19 cellular contexts compared by ENCODE assay signal in genomic region chr17:38848939-38849563, GRCh38. TPM values are rescaled to one million over a fixed set of nuclear protein-coding genes. Genes with fewer than 3 reads are reported as not detected.
DNase-seq lines count a peak whose midpoint lies in the region; ATAC-seq, FAIRE-seq and TF ChIP-seq lines count a peak whose summit lies in the region.
"Had no signal": no experiment of that assay in that cellular context is flagged by ENCODE, and none has a peak within 500 bp of the region (broad histone marks: within the 10 kb centered on the region; RNA-seq: fewer than 3 reads in every experiment).

No MANE protein-coding gene starts in this region.

- H3K4me1 Mint-ChIP-seq in stimulated activated naive CD8-positive, alpha-beta T cell treated with anti-CD3 and anti-CD28 coated beads, Interleukin-15, Interleukin-2, amounts not matched to agents 100 ng/mL and 50 ng/mL, for 24 hours (ENCODE audit: low read depth): peaks cover 44% of the 10 kb centered on the region
- H3K4me1 Mint-ChIP-seq in astrocyte (ENCODE audit: low read depth, unreplicated experiment) (peaks cover 20% of the 10 kb centered on the region), CD14-positive monocyte (peaks cover 35% of the 10 kb centered on the region)

- H3K27me3 Mint-ChIP-seq in stimulated activated naive CD8-positive, alpha-beta T cell treated with anti-CD3 and anti-CD28 coated beads, Interleukin-15, Interleukin-2, amounts not matched to agents 100 ng/mL and 50 ng/mL, for 24 hours: no peaks in the 10 kb centered on the region
- H3K27me3 Mint-ChIP-seq in astrocyte (ENCODE audit: low read depth, unreplicated experiment) (no peaks in the 10 kb centered on the region), CD14-positive monocyte (ENCODE audit: low read depth in 3 of 3) (peaks cover 0 to 4% (median 0%) of the 10 kb centered on the region in 3 donors)
- H3K27me3 Mint-ChIP-seq: naive thymus-derived CD8-positive, alpha-beta T cell had no signal

- intact Hi-C loops in CD14-positive monocyte (cut with micrococcal nuclease): no loop called here
- intact Hi-C loops in adrenal gland (cut with DNase I): no loop called here

- H3K9me3 ChIP-seq in Loucy (ENCODE audit: insufficient read depth, low read depth, low read length) (no peaks in the 10 kb centered on the region), astrocyte (ENCODE audit: insufficient read depth, low read depth, low read length) (no peaks in the 10 kb centered on the region), adrenal gland (replicated peaks in 1 of 3) (no peaks in the 10 kb centered on the region)
- H3K9me3 ChIP-seq: esophagus muscularis mucosa, transverse colon had no signal

- peaks cover 66% of the 10 kb centered on the region for H3K36me3 Mint-ChIP-seq in stimulated activated naive CD8-positive, alpha-beta T cell treated with anti-CD3 and anti-CD28 coated beads, Interleukin-15, Interleukin-2, amounts not matched to agents 100 ng/mL and 50 ng/mL, for 24 hours (ENCODE audit: low read depth)
- H3K36me3 Mint-ChIP-seq in astrocyte (ENCODE audit: low read depth, unreplicated experiment) (peaks cover 28% of the 10 kb centered on the region), CD14-positive monocyte (peaks cover 52 to 64% of the 10 kb centered on the region in 2 donors)

- DNase-seq in stimulated activated naive CD8-positive, alpha-beta T cell treated with anti-CD3 and anti-CD28 coated beads, Interleukin-15, Interleukin-2, amounts not matched to agents 100 U/mL and 50 U/mL, for 24 hours: no peak
- DNase-seq in astrocyte (ENCODE audit: low read depth) (no peak), CD14-positive monocyte (ENCODE audit: low spot score) (no peak), adrenal gland (no peak)
- DNase-seq: AML-193; EL; mesendoderm; naive thymus-derived CD8-positive, alpha-beta T cell; NCI-H1436 treated with DMSO at 0.1 percent for 48 hours; NCI-H82; stimulated activated naive CD4-positive, alpha-beta T cell; transverse colon had no signal

- no peak for FAIRE-seq in astrocyte (lab: Jason Lieb, UNC)

- ATAC-seq in stimulated activated naive CD8-positive, alpha-beta T cell treated with anti-CD3 and anti-CD28 coated beads, Interleukin-15, Interleukin-2, amounts not matched to agents 100 U/mL and 50 U/mL, for 24 hours: no peak
- no peak for ATAC-seq in GM18867 (IDR thresholded peaks at IDR 0.05; ENCODE audit: unreplicated experiment)
- ATAC-seq: naive thymus-derived CD8-positive, alpha-beta T cell; Panc1 had no signal

- H3K36me3 ChIP-seq in Loucy (ENCODE audit: insufficient read depth, low read length) (peaks cover 52% of the 10 kb centered on the region; the same call in 1 of the 2 replicates), astrocyte (ENCODE audit: insufficient read depth, low read length) (peaks cover 47% of the 10 kb centered on the region), adrenal gland (replicated peaks in 1 of 2) (peaks cover 0 to 50% of the 10 kb centered on the region in 2 donors)

- no peak overlapping the region for H3K4me3 ChIP-seq in Loucy (ENCODE audit: low read length, poor library complexity, severe bottlenecking)
- H3K4me3 ChIP-seq in astrocyte (ENCODE audit: insufficient read depth, low read depth, low read length): no peak overlapping the region
- H3K4me3 ChIP-seq in adrenal gland: no peak overlapping the region
- H3K4me3 ChIP-seq: cardiac muscle cell, esophagus muscularis mucosa, transverse colon had no signal

- TF ChIP-seq POLR2A in adrenal gland (IDR thresholded peaks at IDR 0.05): no peak

- H3K9me3 Mint-ChIP-seq in stimulated activated naive CD8-positive, alpha-beta T cell treated with anti-CD3 and anti-CD28 coated beads, Interleukin-15, Interleukin-2, amounts not matched to agents 100 ng/mL and 50 ng/mL, for 24 hours: no peaks in the 10 kb centered on the region
- H3K9me3 Mint-ChIP-seq in astrocyte (ENCODE audit: unreplicated experiment) (no peaks in the 10 kb centered on the region), CD14-positive monocyte (peaks cover 0 to 2% (median 0%) of the 10 kb centered on the region in 7 donors)
- H3K9me3 Mint-ChIP-seq: naive thymus-derived CD8-positive, alpha-beta T cell had no signal

- peak overlapping the region; percentile 40 for H3K27ac Mint-ChIP-seq in stimulated activated naive CD8-positive, alpha-beta T cell treated with anti-CD3 and anti-CD28 coated beads, Interleukin-15, Interleukin-2, amounts not matched to agents 100 ng/mL and 50 ng/mL, for 24 hours
- H3K27ac Mint-ChIP-seq in astrocyte (ENCODE audit: unreplicated experiment): no peak overlapping the region
- peak overlapping the region in 1 of 7 donors; percentile 14 for H3K27ac Mint-ChIP-seq in CD14-positive monocyte

- 81 to 86% (median 82%) methylated on average over 15 of the region's 15 CpGs for WGBS in adrenal gland, 4 donors

- peaks cover 25% of the 10 kb centered on the region for H3K4me1 ChIP-seq in Loucy (ENCODE audit: insufficient read depth, low read length, poor library complexity, severe bottlenecking)
- peaks cover 20% of the 10 kb centered on the region for H3K4me1 ChIP-seq in astrocyte (ENCODE audit: insufficient read depth, low read length)
- H3K4me1 ChIP-seq in adrenal gland (replicated peaks in 1 of 2): peaks cover 24 to 26% of the 10 kb centered on the region in 2 donors

- H3K79me2 ChIP-seq in Loucy (ENCODE audit: insufficient read depth, low read length): peaks cover 53% of the 10 kb centered on the region
- peaks cover 52% of the 10 kb centered on the region for H3K79me2 ChIP-seq in astrocyte (ENCODE audit: insufficient read depth, low read length)

- H3K27me3 ChIP-seq in Loucy (ENCODE audit: insufficient read depth, low read length, poor library complexity, severe bottlenecking) (peaks cover 7% of the 10 kb centered on the region), astrocyte (ENCODE audit: insufficient read depth, low read length) (no peaks in the 10 kb centered on the region), adrenal gland (no peaks in the 10 kb centered on the region)
- H3K27me3 ChIP-seq: cardiac muscle cell, esophagus muscularis mucosa, transverse colon had no signal

- H2AFZ ChIP-seq in Loucy (ENCODE audit: low read length) (no peak overlapping the region), astrocyte (ENCODE audit: low read depth, low read length) (no peak overlapping the region)
- H2AFZ ChIP-seq: parathyroid adenoma had no signal

- TF ChIP-seq CTCF in Loucy (conservative IDR thresholded peaks at IDR 0.05; ENCODE audit: low read length) (no peak), astrocyte (IDR thresholded peaks at IDR 0.05; ENCODE audit: insufficient read depth, low read depth, low read length) (no peak), CD14-positive monocyte (IDR thresholded peaks at IDR 0.05) (no peak), adrenal gland (IDR thresholded peaks at IDR 0.05) (no peak)

- no peaks in the 10 kb centered on the region for H3K9me2 ChIP-seq in Loucy (replicated peaks; ENCODE audit: low read depth, low read length)

- H3K9ac ChIP-seq in Loucy (ENCODE audit: low read depth, low read length, poor library complexity, severe bottlenecking): no peak overlapping the region
- no peak overlapping the region for H3K9ac ChIP-seq in astrocyte (ENCODE audit: low read length)
- H3K9ac ChIP-seq: parathyroid adenoma had no signal

- peaks cover 12% of the 10 kb centered on the region for H3F3A ChIP-seq in Loucy (ENCODE audit: low read depth)

- peaks cover 58% of the 10 kb centered on the region for H4K20me1 ChIP-seq in Loucy (ENCODE audit: insufficient read depth, low read length, poor library complexity, severe bottlenecking)
- peaks cover 63% of the 10 kb centered on the region for H4K20me1 ChIP-seq in astrocyte (ENCODE audit: insufficient read depth, low read length)

- H3K4me2 ChIP-seq in Loucy (ENCODE audit: low read depth, low read length, poor library complexity, severe bottlenecking) (peak overlapping the region; percentile 99), astrocyte (ENCODE audit: low read length) (no peak overlapping the region)

- H3K4me3 Mint-ChIP-seq in stimulated activated naive CD8-positive, alpha-beta T cell treated with anti-CD3 and anti-CD28 coated beads, Interleukin-15, Interleukin-2, amounts not matched to agents 100 ng/mL and 50 ng/mL, for 24 hours: peak overlapping the region; percentile 47
- H3K4me3 Mint-ChIP-seq in astrocyte (ENCODE audit: unreplicated experiment): peak overlapping the region; percentile 62
- H3K4me3 Mint-ChIP-seq in CD14-positive monocyte: no peak overlapping the region
- H3K4me3 Mint-ChIP-seq: naive thymus-derived CD8-positive, alpha-beta T cell had no signal

- H3K27ac ChIP-seq in astrocyte (ENCODE audit: low read depth, low read length): no peak overlapping the region
- H3K27ac ChIP-seq in adrenal gland: no peak overlapping the region
- H3K27ac ChIP-seq: esophagus muscularis mucosa, parathyroid adenoma, transverse colon had no signal

RNA-seq across cellular contexts. Expression of gene RPL23, which starts 4.5 kb away (rescaled TPM):
- 954 and 1,087 TPM in 2 replicates for total RNA-seq in astrocyte
- polyA plus RNA-seq in CD14-positive monocyte: 100 to 1,000 TPM; 561 to 618 TPM
- 1,000 to 10,000 TPM in 6 of 8 donors, 100 to 1,000 TPM in 2; 927 to 1,685 (median 1,368) TPM for total RNA-seq in adrenal gland
- 1,000 to 10,000 TPM; 2,027 to 3,246 (median 2,815) TPM for polyA plus RNA-seq in adrenal gland

RNA-seq across cellular contexts. Expression of gene LASP1, which starts 20.8 kb away (rescaled TPM):
- 395 and 421 TPM in 2 replicates for total RNA-seq in astrocyte
- 10 to 100 TPM; 70.6 to 93.7 TPM for polyA plus RNA-seq in CD14-positive monocyte
- total RNA-seq in adrenal gland: 100 to 1,000 TPM in 5 of 8 donors, 10 to 100 TPM in 3; 73.4 to 123 (median 104) TPM
- polyA plus RNA-seq in adrenal gland: 10 to 100 TPM; 36.3 to 65.1 (median 43.3) TPM

RNA-seq across cellular contexts. Expression of gene CWC25, which starts 23.9 kb away (rescaled TPM):
- total RNA-seq in astrocyte (12.4 and 13.7 TPM in 2 replicates), adrenal gland (10 to 100 TPM in 7 of 8 donors, 1 to 10 TPM in 1; 4.5 to 21.8 (median 14.3) TPM)
- polyA plus RNA-seq in CD14-positive monocyte (1 to 10 TPM; 7.5 to 8.4 TPM), adrenal gland (10 to 100 TPM; 20.7 to 47.8 (median 33.1) TPM)

RNA-seq across cellular contexts. Expression of gene PIP4K2B, which starts 49.7 kb away (rescaled TPM):
- total RNA-seq in astrocyte (54.4 and 58.2 TPM in 2 replicates), adrenal gland (10 to 100 TPM; 48.5 to 92.4 (median 74.9) TPM)
- polyA plus RNA-seq in CD14-positive monocyte (1 to 10 TPM; 4.4 to 4.6 TPM), adrenal gland (10 to 100 TPM; 30.0 to 49.9 (median 44.0) TPM)

Comparison
In these comparisons a context has a peak if more than half of its experiments do, and no peak if none do; other contexts are left out.
1. H3K4me3 Mint-ChIP-seq: peak in stimulated activated naive CD8-positive, alpha-beta T cell treated with anti-CD3 and anti-CD28 coated beads, Interleukin-15, Interleukin-2, amounts not matched to agents 100 ng/mL and 50 ng/mL, for 24 hours (single experiment) and astrocyte (single experiment); none in CD14-positive monocyte (0 of 2).